In the genomic region with DNA sequence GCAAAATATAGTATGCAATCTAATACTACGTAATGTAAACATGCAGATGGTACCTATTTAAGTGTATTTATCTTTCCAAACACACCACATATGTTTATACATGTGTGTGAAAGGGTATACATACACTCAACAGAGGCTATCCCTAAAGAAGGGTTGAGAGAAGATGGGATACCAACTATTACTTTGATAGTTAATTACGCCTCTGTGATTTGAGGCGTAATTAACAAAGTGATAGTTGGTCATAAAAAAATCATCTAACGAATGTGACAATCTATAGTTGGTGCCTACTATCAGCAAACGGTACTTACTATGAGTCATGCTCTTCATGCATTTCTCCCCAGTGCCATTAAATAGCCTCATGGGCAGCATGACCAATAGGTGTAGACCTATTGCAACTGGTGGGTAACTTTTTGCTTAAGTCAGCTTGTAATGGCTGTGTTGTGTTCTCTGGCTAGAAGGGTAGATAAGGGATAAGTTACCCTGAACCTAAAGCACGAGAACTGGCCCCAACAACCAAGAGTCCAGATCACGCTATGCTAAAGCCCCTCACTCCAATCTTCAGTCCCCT, we compare ENCODE assay signal across 23 cellular contexts. TPM values are rescaled to one million over a fixed set of nuclear protein-coding genes. Genes with fewer than 3 reads are reported as not detected.
DNase-seq lines count a peak whose midpoint lies in the region; ATAC-seq, FAIRE-seq and TF ChIP-seq lines count a peak whose summit lies in the region.
"Had no signal": no experiment of that assay in that cellular context is flagged by ENCODE, and none has a peak within 500 bp of the region (broad histone marks: within the 10 kb centered on the region; RNA-seq: fewer than 3 reads in every experiment).

No MANE protein-coding gene starts in this region.

- H3K9me3 ChIP-seq in HepG2 (ENCODE audit: low read length) (no peaks in the 10 kb centered on the region), right lobe of liver (no peaks in the 10 kb centered on the region), HAP-1 (no peaks in the 10 kb centered on the region)
- H3K9me3 ChIP-seq: BLaER1, psoas muscle, tibial artery had no signal

- H3K4me1 ChIP-seq in HepG2 (ENCODE audit: insufficient read depth, low read length) = peaks cover 29% of the 10 kb centered on the region
- H3K4me1 ChIP-seq in right lobe of liver = no peaks in the 10 kb centered on the region
- peaks cover 8% of the 10 kb centered on the region for H3K4me1 ChIP-seq in HAP-1
- H3K4me1 ChIP-seq: BLaER1, psoas muscle had no signal

- TF ChIP-seq POLR2A in HepG2 (IDR thresholded peaks at IDR 0.05; ENCODE audit: insufficient read depth in 1 of 2, low read depth in 2 of 2, low read length in 2 of 2) (no peak), right lobe of liver (IDR thresholded peaks at IDR 0.05) (no peak)

- FAIRE-seq in HepG2 (lab: Jason Lieb, UNC) = no peak

- H3K27ac ChIP-seq in HepG2 (ENCODE audit: extremely low read length, insufficient read depth, low read length) = no peak overlapping the region
- H3K27ac ChIP-seq in right lobe of liver = no peak overlapping the region
- H3K27ac ChIP-seq: BLaER1, psoas muscle, tibial artery had no signal

- no peak overlapping the region for H2AFZ ChIP-seq in HepG2 (ENCODE audit: low read length)

- BruUV-seq in HepG2 (replicated peaks; lab: Mats Ljungman, UMichigan) = no TSS peak

- no peak overlapping the region for H3K4me2 ChIP-seq in HepG2 (ENCODE audit: low read depth, low read length)
- H3K4me2 ChIP-seq: BLaER1 had no signal

- no peak for ATAC-seq in HepG2
- no peak for ATAC-seq in right lobe of liver
- ATAC-seq in HG03469 (IDR thresholded peaks at IDR 0.05; ENCODE audit: unreplicated experiment) = no peak
- ATAC-seq: activated naive CD4-positive, alpha-beta T cell treated with anti-CD3 and anti-CD28 coated beads, Interleukin-2, amount 50 U/mL, for 72 hours; left cardiac atrium; natural killer cell; psoas muscle; Right ventricle myocardium inferior had no signal

- no peaks in the 10 kb centered on the region for H3K79me2 ChIP-seq in HepG2 (ENCODE audit: insufficient read depth, low read length)

- POLR2A ChIA-PET in HepG2 (lab: Yijun Ruan, JAX) = no interaction called here

- CTCF ChIA-PET in HepG2 (lab: Yijun Ruan, JAX; ENCODE audit: low intra/inter-chr PET ratio, low total read pairs) = no interaction called here

- TF ChIP-seq EP300 in HepG2 (IDR thresholded peaks at IDR 0.05; ENCODE audit: low read depth in 2 of 2, low read length in 2 of 2) = no peak
- no peak for TF ChIP-seq EP300 in HepG2 (CRISPR knock-in tag; IDR thresholded peaks at IDR 0.05; ENCODE audit: borderline replicate concordance)

- no peaks in the 10 kb centered on the region for H4K20me1 ChIP-seq in HepG2 (ENCODE audit: insufficient read depth, low read length)

- DNase-seq in HepG2 (ENCODE audit: low spot score) = no peak
- no peak for DNase-seq in right lobe of liver
- peak; percentile 90 for DNase-seq in NCI-H69 (lab: John Stamatoyannopoulos, UW)
- DNase-seq in fibroblast of mammary gland (ENCODE audit: low read depth) = peak; percentile 12
- DNase-seq in HAP-1 (ENCODE audit: low spot score in 2 of 2) = no peak
- no peak for DNase-seq in activated gamma-delta T cell (lab: John Stamatoyannopoulos, UW)
- DNase-seq: activated CD4-positive, alpha-beta T cell treated with anti-CD3 and anti-CD28 coated beads for 4 hours; GF-D8; hippocampal formation; left cardiac atrium; natural killer cell; NCI-H1048; NCI-H446; NK-92 treated with Interleukin-12 subunit alpha and Interleukin-12 subunit beta, amount 100 ng/mL, for 24 hours; psoas muscle; stimulated activated CD4-positive, alpha-beta T cell treated with anti-CD3 and anti-CD28 coated beads, Interleukin-4, amount 100 ng/mL, for 24 hours; T-helper 2 cell; tibial artery had no signal

- H3K36me3 ChIP-seq in HepG2 (replicated peaks in 1 of 2; ENCODE audit: control insufficient read depth in 1 of 2, insufficient read depth in 2 of 2, low read length in 2 of 2) (no peaks in the 10 kb centered on the region), right lobe of liver (no peaks in the 10 kb centered on the region), HAP-1 (replicated peaks) (no peaks in the 10 kb centered on the region)
- H3K36me3 ChIP-seq: BLaER1, tibial artery had no signal

- intact Hi-C loops in HepG2 (cut with micrococcal nuclease; ENCODE audit: unreplicated experiment) = loop anchor here (5.0 kb wide), 1 partner anchor 77 kb away; no protein-coding TSS in a partner anchor
- intact Hi-C loops in right lobe of liver (cut with DNase I) = no loop called here

- H3K27me3 ChIP-seq in HepG2 (ENCODE audit: control insufficient read depth in 1 of 2, insufficient read depth in 2 of 2, low read length in 2 of 2) (no peaks in the 10 kb centered on the region), right lobe of liver (no peaks in the 10 kb centered on the region), HAP-1 (ENCODE audit: low read depth) (no peaks in the 10 kb centered on the region)
- H3K27me3 ChIP-seq: BLaER1, tibial artery had no signal

- H3K4me3 ChIP-seq in HepG2 (replicated peaks in 1 of 3; ENCODE audit: insufficient read depth in 1 of 3, low read depth in 2 of 3, low read length in 3 of 3) = no peak overlapping the region
- no peak overlapping the region for H3K4me3 ChIP-seq in right lobe of liver
- H3K4me3 ChIP-seq in fibroblast of mammary gland (ENCODE audit: control insufficient read depth, low read depth, low read length) = no peak overlapping the region
- no peak overlapping the region for H3K4me3 ChIP-seq in HAP-1
- H3K4me3 ChIP-seq: BLaER1, lung, psoas muscle, tibial artery had no signal

- in situ Hi-C loops in HepG2 (cut with HindIII; ENCODE audit: extremely low pct_ligation_motif_present, low pct_unique_long_range_greater_than_20kb) (no loop called here), HAP-1 (cut with MboI; ENCODE audit: low sequenced_read_pairs) (loop anchor here (25.0 kb wide), 2 partner anchors 288 to 687 kb away; a partner anchor contains a TSS)

- no peak for TF ChIP-seq RAD21 in HepG2 (CRISPR knock-in tag; IDR thresholded peaks at IDR 0.05)

- TF ChIP-seq CTCF in HepG2 (CRISPR knock-in tag; IDR thresholded peaks at IDR 0.05) = no peak
- no peak for TF ChIP-seq CTCF in right lobe of liver (IDR thresholded peaks at IDR 0.05)
- no peak for TF ChIP-seq CTCF in fibroblast of mammary gland (conservative IDR thresholded peaks at IDR 0.05; ENCODE audit: control insufficient read depth, insufficient read depth, low read depth, low read length)

- WGBS in HepG2 (ENCODE audit: low lambda C conversion rate) = 92% methylated on average over 7 of the region's 7 CpGs
- WGBS in right lobe of liver (ENCODE audit: insufficient coverage, low coverage, low lambda C conversion rate, missing lambda C conversion rate) = 93% methylated on average over 7 of the region's 7 CpGs

- H3K9ac ChIP-seq in HepG2 (ENCODE audit: insufficient read depth, low read depth, low read length) = no peak overlapping the region
- H3K9ac ChIP-seq: BLaER1 had no signal

TF ChIP-seq in HepG2, 621 proteins besides CTCF, POLR2A, EP300 and RAD21:
- TF ChIP-seq MAFK (conservative IDR thresholded peaks at IDR 0.05 in 1 of 2, IDR thresholded peaks at IDR 0.05 in 1 of 2; ENCODE audit: low read length in 2 of 2) (peak; percentile 15 to 35; a peak in 2 of 4 replicates), MIER2 (CRISPR knock-in tag; IDR thresholded peaks at IDR 0.05) (no peak)

RNA-seq across cellular contexts. Expression of a gene that starts 15.3 kb away (rescaled TPM):
- 34.1 and 35.1 TPM in 2 replicates for total RNA-seq in HepG2 (2016; rRNA removed; fragmentation: Illumina TruSeq; extraction: Trizol)
- 7.0 and 9.0 TPM in 2 replicates for total RNA-seq in HepG2 (2016; cell fraction: cytosol; rRNA removed; fragmentation: Illumina TruSeq; extraction: Trizol; ENCODE audit: low read depth)
- total RNA-seq in HepG2 (2016; cell fraction: insoluble cytoplasmic fraction; rRNA removed; fragmentation: Illumina TruSeq; extraction: Trizol) = 34.2 and 35.1 TPM in 2 replicates
- total RNA-seq in HepG2 (2016; cell fraction: membrane; rRNA removed; fragmentation: Illumina TruSeq; extraction: Trizol) = 18.9 and 22.0 TPM in 2 replicates
- 25.9 and 26.8 TPM in 2 replicates for total RNA-seq in HepG2 (2016; cell fraction: nucleus; rRNA removed; fragmentation: Illumina TruSeq; extraction: Trizol)
- 8.5 and 9.4 TPM in 2 replicates for polyA plus RNA-seq in HepG2 (2011; rRNA removed)
- 5.5 and 8.2 TPM in 2 replicates for polyA plus RNA-seq in HepG2 (2011; cell fraction: cytosol; rRNA removed)
- 6.0 and 7.7 TPM in 2 replicates for polyA plus RNA-seq in HepG2 (2011; cell fraction: nucleus; rRNA removed)
- 10.5 and 13.0 TPM in 2 replicates for polyA plus RNA-seq in HepG2 (2012)
- polyA plus RNA-seq in HepG2 (2016; cell fraction: cytosol; fragmentation: Illumina TruSeq; extraction: Trizol; ENCODE audit: low read depth) = 5.4 and 6.4 TPM in 2 replicates
- 34.4 and 35.4 TPM in 2 replicates for polyA plus RNA-seq in HepG2 (2016; cell fraction: insoluble cytoplasmic fraction; fragmentation: Illumina TruSeq; extraction: Trizol; ENCODE audit: low read depth)
- 14.7 and 15.5 TPM in 2 replicates for polyA plus RNA-seq in HepG2 (2016; cell fraction: membrane; fragmentation: Illumina TruSeq; extraction: Trizol; ENCODE audit: low read depth)
- 25.3 and 26.9 TPM in 2 replicates for polyA plus RNA-seq in HepG2 (2016; cell fraction: nucleus; fragmentation: Illumina TruSeq; extraction: Trizol; ENCODE audit: insufficient read depth, low read depth)
- polyA minus RNA-seq in HepG2 (2011; rRNA and poly(A)+ RNA removed; ENCODE audit: low replicate concordance) = 9.4 and 14.1 TPM in 2 replicates
- polyA minus RNA-seq in HepG2 (2011; cell fraction: cytosol; rRNA and poly(A)+ RNA removed) = 8.4 and 9.4 TPM in 2 replicates
- polyA minus RNA-seq in HepG2 (2011; cell fraction: nucleus; rRNA and poly(A)+ RNA removed) = 19.4 and 30.5 TPM in 2 replicates
- 10 to 100 TPM; 34.3 to 71.0 (median 55.4) TPM for total RNA-seq in right lobe of liver

Comparison
In these comparisons a context has a peak if more than half of its experiments do, and no peak if none do; other contexts are left out.
1. DNase-seq: peak in NCI-H69 (single experiment) and fibroblast of mammary gland (single experiment); none in HepG2 (single experiment), right lobe of liver (0 of 3), HAP-1 (0 of 2) and activated gamma-delta T cell (single experiment).